8 cellular contexts compared by ENCODE assay signal in genomic region chr4:55854132-55854531, GRCh38. TPM values are rescaled to one million over a fixed set of nuclear protein-coding genes. Genes with fewer than 3 reads are reported as not detected.
DNase-seq lines count a peak whose midpoint lies in the region; ATAC-seq and TF ChIP-seq lines count a peak whose summit lies in the region.

No MANE protein-coding gene starts in this region.

- no peak overlapping the region for H3K4ac ChIP-seq in trophoblast cell (ENCODE audit: low read depth, low read length)

- no peak for TF ChIP-seq CTCF in epithelial cell of proximal tubule (conservative IDR thresholded peaks at IDR 0.05; ENCODE audit: low read depth, low read length)

- H3K79me2 ChIP-seq in trophoblast cell (ENCODE audit: control insufficient read depth, insufficient read depth, low read length, poor library complexity), result peaks cover 5% of the 10 kb centered on the region

- H3K27ac ChIP-seq in trophoblast cell (ENCODE audit: low read depth, low read length), result no peak overlapping the region

- no peak overlapping the region for H3K23ac ChIP-seq in trophoblast cell (ENCODE audit: low read length)

- WGBS in trophoblast cell (ENCODE audit: extremely low coverage, insufficient coverage, insufficient read length), result no CpG with 5 or more reads among the region's 6 CpGs

- H3K27me3 ChIP-seq in trophoblast cell (ENCODE audit: insufficient read depth, low read length), result no peaks in the 10 kb centered on the region

- no peak overlapping the region for H2BK5ac ChIP-seq in trophoblast cell (ENCODE audit: low read depth, low read length, poor library complexity)

- peaks cover 2% of the 10 kb centered on the region for H3K9me3 ChIP-seq in trophoblast cell (ENCODE audit: insufficient read depth, low read depth, low read length)

- no peak overlapping the region for H3K18ac ChIP-seq in trophoblast cell (ENCODE audit: low read length)

- H3K79me1 ChIP-seq in trophoblast cell (ENCODE audit: low read length), result peaks cover 4% of the 10 kb centered on the region

- peak; percentile 11 for DNase-seq in GM03348 (ENCODE audit: low spot score)
- DNase-seq in NCI-H69 (lab: John Stamatoyannopoulos, UW), result peak; percentile 13
- DNase-seq in epithelial cell of proximal tubule (ENCODE audit: low read depth), result no peak
- DNase-seq in trophoblast cell, result peak in 1 of 2 donors; percentile 12
- DNase-seq in NCI-H446 treated with DMSO at 0.1 percent for 48 hours (lab: John Stamatoyannopoulos, UW), result no peak
- DNase-seq in GM19240 (ENCODE audit: insufficient read length, low spot score), result no peak
- no peak for DNase-seq in epidermal melanocyte (ENCODE audit: insufficient read length, low spot score)

- H2BK12ac ChIP-seq in trophoblast cell (ENCODE audit: low read length), result no peak overlapping the region

- no peak overlapping the region for H2AK5ac ChIP-seq in trophoblast cell (ENCODE audit: low read length)

- H3K4me1 ChIP-seq in trophoblast cell (ENCODE audit: control insufficient read depth in 1 of 2, insufficient read depth in 2 of 2, low read length in 2 of 2), result peaks cover 0 to 2% of the 10 kb centered on the region in 2 experiments

- H2AFZ ChIP-seq in trophoblast cell (ENCODE audit: insufficient read depth, low read length, poor library complexity), result peak overlapping the region; percentile 12

- peak overlapping the region; percentile 55 for H3K4me2 ChIP-seq in trophoblast cell (ENCODE audit: low read length)

- H3K14ac ChIP-seq in trophoblast cell (ENCODE audit: low read length), result peak overlapping the region; percentile 30

- peak overlapping the region; percentile 76 for H4K8ac ChIP-seq in trophoblast cell (ENCODE audit: low read depth, low read length)

- peak overlapping the region; percentile 60 for H4K12ac ChIP-seq in trophoblast cell (ENCODE audit: low read depth, low read length)

- ATAC-seq in HG03378 (IDR thresholded peaks at IDR 0.05; ENCODE audit: unreplicated experiment), result no peak

- no peak overlapping the region for H2BK120ac ChIP-seq in trophoblast cell (ENCODE audit: insufficient read depth, low read length, poor library complexity)

- H3K9ac ChIP-seq in trophoblast cell (ENCODE audit: low read length), result peak overlapping the region; percentile 94

- peak overlapping the region; percentile 69 for H4K91ac ChIP-seq in trophoblast cell (ENCODE audit: low read depth, low read length)

- peak overlapping the region; percentile 92 for H3K4me3 ChIP-seq in epithelial cell of proximal tubule (ENCODE audit: low read depth, low read length)
- H3K4me3 ChIP-seq in trophoblast cell (ENCODE audit: low read depth, low read length), result peak overlapping the region; percentile 84

- H3K36me3 ChIP-seq in trophoblast cell (ENCODE audit: control insufficient read depth in 1 of 2, insufficient read depth in 2 of 2, low read length in 2 of 2), result no peaks in the 10 kb centered on the region

RNA-seq across cellular contexts. Expression of gene EXOC1, which starts 0.7 kb away (rescaled TPM):
- total RNA-seq in epithelial cell of proximal tubule, result 16.8 and 19.2 TPM in 2 replicates
- polyA plus RNA-seq in trophoblast cell (2013), result 19.2 and 20.4 TPM in 2 replicates

RNA-seq across cellular contexts. Expression of gene EXOC1L, which starts 34.5 kb away (rescaled TPM):
- not detected in 2 replicates for total RNA-seq in epithelial cell of proximal tubule
- not detected in 2 replicates for polyA plus RNA-seq in trophoblast cell (2013)

Comparison
In these comparisons a context has a peak if more than half of its experiments do, and no peak if none do; other contexts are left out.
1. DNase-seq: peak in GM03348 (single experiment) and NCI-H69 (single experiment); none in epithelial cell of proximal tubule (single experiment), NCI-H446 treated with DMSO at 0.1 percent for 48 hours (single experiment), GM19240 (single experiment) and epidermal melanocyte (single experiment).